Comparison of ENCODE assay signal across 8 cellular contexts in genomic region chr1:64933296-64934070, GRCh38.
DNase-seq lines count a peak whose midpoint lies in the region.

No MANE protein-coding gene starts in this region.

- H3K9ac ChIP-seq in muscle layer of colon (ENCODE audit: low read length), result no peak overlapping the region

- no peak overlapping the region for H3K4me3 ChIP-seq in muscle layer of colon (ENCODE audit: low read depth in 1 of 2, low read length in 2 of 2)

- DNase-seq in C1 segment of cervical spinal cord (lab: John Stamatoyannopoulos, UW), result peak in 10 of 14 donors; percentile 8 to 42 (median 25)
- peak; percentile 75 for DNase-seq in NAMALWA (ENCODE audit: low spot score)
- no peak for DNase-seq in SHP77 (lab: John Stamatoyannopoulos, UW)
- DNase-seq in NCI-H82 treated with DMSO at 0.1 percent for 48 hours (lab: John Stamatoyannopoulos, UW; ENCODE audit: unreplicated experiment), result no peak
- no peak for DNase-seq in HuH-7 (ENCODE audit: low spot score)
- DNase-seq in COR-L47 (lab: John Stamatoyannopoulos, UW), result no peak

- H3K36me3 ChIP-seq in muscle layer of colon (ENCODE audit: insufficient read depth, low read length), result no peaks in the 10 kb centered on the region

- no peaks in the 10 kb centered on the region for H3K27me3 ChIP-seq in muscle layer of colon (ENCODE audit: control insufficient read depth in 1 of 2, insufficient read depth in 2 of 2, low read length in 2 of 2)

- no peaks in the 10 kb centered on the region for H3K9me3 ChIP-seq in muscle layer of colon (ENCODE audit: low read length)

- H3K27ac ChIP-seq in cingulate gyrus (ENCODE audit: low read depth, low read length), result peak overlapping the region; percentile 1
- peak overlapping the region; percentile 30 for H3K27ac ChIP-seq in muscle layer of colon (ENCODE audit: low read depth, low read length)

- H3K4me1 ChIP-seq in muscle layer of colon (ENCODE audit: insufficient read depth, low read length), result peaks cover 37% of the 10 kb centered on the region

Comparison
In these comparisons a context has a peak if more than half of its experiments do, and no peak if none do; other contexts are left out.
1. DNase-seq: peak in C1 segment of cervical spinal cord (10 of 14) and NAMALWA (single experiment); none in SHP77 (0 of 2), NCI-H82 treated with DMSO at 0.1 percent for 48 hours (single experiment), HuH-7 (single experiment) and COR-L47 (single experiment).